Comparison of ENCODE assay signal across 10 cellular contexts in the genomic region with DNA sequence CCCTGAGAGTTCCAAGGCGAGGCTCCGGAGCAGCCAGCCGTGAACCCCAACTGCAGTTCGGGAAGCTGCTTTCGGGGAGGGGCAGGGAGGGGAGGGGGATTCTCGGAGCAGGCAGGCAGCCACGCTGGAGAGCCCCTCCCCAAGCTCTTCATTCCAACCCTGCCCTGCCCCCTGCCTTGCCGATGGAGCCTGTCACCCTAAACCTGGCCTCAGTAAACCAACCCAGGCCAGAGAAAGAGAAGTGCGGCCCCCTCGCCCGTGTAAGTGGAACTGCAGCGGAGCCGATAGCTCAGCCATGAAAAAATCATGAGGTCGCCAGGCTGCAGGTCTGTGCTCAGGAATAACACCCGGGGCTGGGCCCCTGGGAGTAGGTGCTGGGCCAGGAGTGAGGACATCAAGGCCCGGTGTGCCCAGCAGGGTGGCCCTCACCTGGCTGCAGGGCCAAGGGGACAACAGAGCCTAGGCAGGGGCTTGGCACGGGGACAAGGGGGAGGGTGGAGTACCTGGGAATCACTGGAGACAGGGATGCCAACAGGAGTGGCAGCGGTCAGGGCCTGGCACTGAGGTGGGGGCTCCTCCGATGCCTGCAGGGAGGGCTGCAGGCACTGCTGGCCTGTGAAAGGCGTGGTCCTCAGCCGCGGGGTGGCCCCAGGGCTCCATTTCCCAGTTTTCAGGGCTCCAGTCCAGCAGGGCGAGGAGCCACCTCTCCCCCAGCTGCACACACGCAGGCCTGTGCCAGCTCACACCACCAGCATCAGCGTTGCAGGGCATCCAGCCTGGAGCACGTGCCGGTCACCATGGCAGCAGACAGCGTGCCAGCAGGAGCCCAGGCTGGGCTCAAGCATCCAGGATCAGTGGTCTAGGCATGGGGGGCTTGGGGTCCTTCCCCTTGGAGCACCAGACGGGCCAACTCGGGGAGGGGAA. TPM values are rescaled to one million over a fixed set of nuclear protein-coding genes. Genes with fewer than 3 reads are reported as not detected.
A peak's percentile ranks its signal among the peaks of the same experiment; 100 is the strongest.
DNase-seq lines count a peak whose midpoint lies in the region; ATAC-seq, FAIRE-seq and TF ChIP-seq lines count a peak whose summit lies in the region.
"Had no signal": no experiment of that assay in that cellular context is flagged by ENCODE, and none has a peak within 500 bp of the region (broad histone marks: within the 10 kb centered on the region; RNA-seq: fewer than 3 reads in every experiment).

No MANE protein-coding gene starts in this region.

- peak; percentile 31 for TF ChIP-seq CTCF in AG10803 (conservative IDR thresholded peaks at IDR 0.05; ENCODE audit: low read length)

- TF ChIP-seq POLR2A in GM12892 (IDR thresholded peaks at IDR 0.05; ENCODE audit: low read depth, low read length) = no peak

- FAIRE-seq in GM12892 (lab: Jason Lieb, UNC) = no peak

- H3K9me3 ChIP-seq in adipocyte (ENCODE audit: control insufficient read depth, low read length) = no peaks in the 10 kb centered on the region
- H3K9me3 ChIP-seq: suprapubic skin had no signal

- peak; percentile 71 for DNase-seq in AG10803 (ENCODE audit: low read depth)
- peak; percentile 78 to 89 for DNase-seq in Kasumi-1 (lab: John Stamatoyannopoulos, UW)
- DNase-seq in adipocyte (ENCODE audit: low read depth) = peak; percentile 32
- peak; percentile 78 for DNase-seq in iPS-NIHi11 (ENCODE audit: low spot score)
- DNase-seq in NCI-H2107 (lab: John Stamatoyannopoulos, UW) = no peak
- no peak for DNase-seq in GM12892 (ENCODE audit: insufficient read length)
- DNase-seq: natural killer cell had no signal

- H3K9ac ChIP-seq in adipocyte (ENCODE audit: low read length) = no peak overlapping the region

- no peaks in the 10 kb centered on the region for H3K36me3 ChIP-seq in adipocyte (ENCODE audit: control insufficient read depth, insufficient read depth, low read length, severe bottlenecking)
- H3K36me3 ChIP-seq: suprapubic skin had no signal

- no peak for ATAC-seq in HG03432 (IDR thresholded peaks at IDR 0.05; ENCODE audit: unreplicated experiment)
- no peak for ATAC-seq in HG02642 (IDR thresholded peaks at IDR 0.05; ENCODE audit: poor library complexity, unreplicated experiment)
- ATAC-seq: natural killer cell had no signal

- H3K4me3 ChIP-seq in AG10803 (ENCODE audit: low read length) = no peak overlapping the region
- H3K4me3 ChIP-seq in adipocyte (ENCODE audit: low read length) = no peak overlapping the region
- H3K4me3 ChIP-seq: suprapubic skin had no signal

- peaks cover 23% of the 10 kb centered on the region for H3K4me1 ChIP-seq in adipocyte (ENCODE audit: control insufficient read depth, insufficient read depth, low read length)

- H3K27me3 ChIP-seq in adipocyte (replicated peaks; ENCODE audit: control insufficient read depth, insufficient read depth, low read length) = no peaks in the 10 kb centered on the region

RNA-seq across cellular contexts. Expression of a gene that starts 4.8 kb away (rescaled TPM):
- 0.87 TPM for polyA plus RNA-seq in GM12892 (2012; ENCODE audit: missing spikeins)

RNA-seq across cellular contexts. Expression of a gene that starts 10.8 kb away (rescaled TPM):
- polyA plus RNA-seq in GM12892 (2012; ENCODE audit: missing spikeins) = 2,092 TPM

RNA-seq across cellular contexts. Expression of a gene that starts 28.8 kb away (rescaled TPM):
- 7.8 TPM for polyA plus RNA-seq in GM12892 (2012; ENCODE audit: missing spikeins)

Comparison
In these comparisons a context has a peak if more than half of its experiments do, and no peak if none do; other contexts are left out.
1. DNase-seq: peak in AG10803 (single experiment), Kasumi-1 (2 of 2), adipocyte (single experiment) and iPS-NIHi11 (single experiment); none in NCI-H2107 (single experiment) and GM12892 (single experiment).